Comparison of ENCODE assay signal across 18 cellular contexts in the genomic region with DNA sequence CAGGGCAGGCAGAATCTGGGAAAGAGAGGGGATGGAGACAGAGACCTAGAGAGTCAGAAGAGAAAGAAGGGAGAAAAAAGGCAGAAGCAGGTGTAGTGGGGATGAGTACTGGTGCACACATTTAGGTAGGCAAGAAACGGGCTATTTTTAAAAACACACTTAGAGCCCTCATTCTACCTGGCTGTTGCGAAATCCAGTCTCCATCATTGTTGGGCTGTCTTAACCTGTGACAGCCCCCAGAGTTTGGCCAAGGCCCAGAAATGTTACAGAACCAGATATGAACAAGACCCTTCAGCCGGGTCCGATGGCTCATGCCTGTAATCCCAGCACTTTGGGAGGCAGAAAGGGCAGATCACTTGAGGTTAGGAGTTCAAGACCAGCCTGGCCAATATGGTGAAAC. TPM values are rescaled to one million over a fixed set of nuclear protein-coding genes. Genes with fewer than 3 reads are reported as not detected.
"Had no signal": no experiment of that assay in that cellular context is flagged by ENCODE, and none has a peak within 500 bp of the region (broad histone marks: within the 10 kb centered on the region; RNA-seq: fewer than 3 reads in every experiment).

No MANE protein-coding gene starts in this region.

- H3K4me1 Mint-ChIP-seq: activated naive CD4-positive, alpha-beta T cell treated with anti-CD3 and anti-CD28 coated beads, Interleukin-2, amount 50 U/mL, for 24 hours; memory B cell had no signal

- H3K9me3 Mint-ChIP-seq: activated naive CD4-positive, alpha-beta T cell treated with anti-CD3 and anti-CD28 coated beads, Interleukin-2, amount 50 U/mL, for 24 hours; memory B cell; nephron progenitor cell; T-helper 2 cell treated with Interferon-gamma antibody and Interleukin-4, amounts not matched to agents 5 μg/mL and 100 μg/mL, for 36 hours had no signal

- H3K27me3 ChIP-seq: transverse colon had no signal

- H3K27ac Mint-ChIP-seq: activated naive CD4-positive, alpha-beta T cell treated with anti-CD3 and anti-CD28 coated beads, Interleukin-2, amount 50 U/mL, for 24 hours; memory B cell; nephron progenitor cell; T-helper 2 cell treated with Interferon-gamma antibody and Interleukin-4, amounts not matched to agents 5 μg/mL and 100 μg/mL, for 36 hours had no signal

- FAIRE-seq: kidney had no signal

- H3K36me3 Mint-ChIP-seq: activated naive CD4-positive, alpha-beta T cell treated with anti-CD3 and anti-CD28 coated beads, Interleukin-2, amount 50 U/mL, for 24 hours; memory B cell had no signal

- DNase-seq: activated CD4-positive, alpha-beta T cell treated with anti-CD3 and anti-CD28 coated beads, Interleukin-2, amount 50 U/mL, for 1 hour; activated T-cell treated with anti-CD3 and anti-CD28 coated beads, Interleukin-2, amount 50 U/mL, for 1 hour; dermis blood vessel endothelial cell; kidney; left ventricle myocardium inferior; nephron progenitor cell; sigmoid colon; stimulated activated CD4-positive, alpha-beta T cell treated with anti-CD3 and anti-CD28 coated beads, Interleukin-2, amount 100 ng/mL, for 24 hours; stimulated activated naive CD4-positive, alpha-beta T cell; substantia nigra; transverse colon had no signal

- H3K4me3 Mint-ChIP-seq: activated naive CD4-positive, alpha-beta T cell treated with anti-CD3 and anti-CD28 coated beads, Interleukin-2, amount 50 U/mL, for 24 hours; memory B cell; nephron progenitor cell; T-helper 2 cell treated with Interferon-gamma antibody and Interleukin-4, amounts not matched to agents 5 μg/mL and 100 μg/mL, for 36 hours had no signal

- H3K36me3 ChIP-seq: left ventricle myocardium inferior, sigmoid colon, transverse colon had no signal

- H3K4me3 ChIP-seq: left ventricle myocardium inferior, sigmoid colon, transverse colon had no signal

- H3K27ac ChIP-seq: left ventricle myocardium inferior, sigmoid colon, transverse colon had no signal

- H3K9me3 ChIP-seq: left ventricle myocardium inferior, sigmoid colon, transverse colon had no signal

- H3K4me1 ChIP-seq: left ventricle myocardium inferior, sigmoid colon, transverse colon had no signal

RNA-seq across cellular contexts. Expression of a gene that starts 12.6 kb away (rescaled TPM):
- total RNA-seq: cerebellum, dermis blood vessel endothelial cell, osteoblast, pulmonary artery endothelial cell, sigmoid colon had no signal

RNA-seq across cellular contexts. Expression of a gene that starts 59.0 kb away (rescaled TPM):
- total RNA-seq: cerebellum, dermis blood vessel endothelial cell, epithelial cell of proximal tubule, osteoblast, pulmonary artery endothelial cell, sigmoid colon had no signal
